ENCODE assay signal across 1 cellular context in genomic region chr7:43458330-43458729, GRCh38.
TF ChIP-seq lines count a peak whose summit lies in the region.

No MANE protein-coding gene starts in this region.

TF ChIP-seq in H1, 55 proteins besides CTCF, POLR2A, EP300 and RAD21:
- TF ChIP-seq KDM4A (IDR thresholded peaks at IDR 0.05; ENCODE audit: low read depth, low read length, severe bottlenecking), result no peak
- no peak for TF ChIP-seq CEBPB (IDR thresholded peaks at IDR 0.05; ENCODE audit: low read depth, low read length)
- no peak for TF ChIP-seq CREB1 (IDR thresholded peaks at IDR 0.05)
- no peak for TF ChIP-seq SP1 (IDR thresholded peaks at IDR 0.05; ENCODE audit: low read depth, low read length)
- no peak for TF ChIP-seq MAFK (IDR thresholded peaks at IDR 0.05; ENCODE audit: low read depth, low read length)
- no peak for TF ChIP-seq EZH2 (IDR thresholded peaks at IDR 0.05; ENCODE audit: low read depth, low read length, severe bottlenecking)
- no peak for TF ChIP-seq KDM1A (IDR thresholded peaks at IDR 0.05; ENCODE audit: borderline replicate concordance, low read length)
- no peak for TF ChIP-seq TBP (IDR thresholded peaks at IDR 0.05; ENCODE audit: low read depth, low read length)
- no peak for TF ChIP-seq TAF7 (optimal IDR thresholded peaks at IDR 0.05; ENCODE audit: borderline replicate concordance, low read depth, low read length)
- no peak for TF ChIP-seq SIX5 (IDR thresholded peaks at IDR 0.05; ENCODE audit: low read depth, low read length)
- no peak for TF ChIP-seq HDAC2 (IDR thresholded peaks at IDR 0.05; ENCODE audit: borderline replicate concordance in 1 of 2, low read depth in 2 of 2, low read length in 2 of 2)
- no peak for TF ChIP-seq SIN3A (conservative IDR thresholded peaks at IDR 0.05 in 1 of 2, IDR thresholded peaks at IDR 0.05 in 1 of 2; ENCODE audit: low read depth in 1 of 2, low read length in 2 of 2)
- TF ChIP-seq ZNF274 (IDR thresholded peaks at IDR 0.05; ENCODE audit: borderline replicate concordance, extremely low read depth, low read length), result no peak
- TF ChIP-seq HDAC6 (IDR thresholded peaks at IDR 0.05; ENCODE audit: low read depth, low read length), result no peak
- no peak for TF ChIP-seq TEAD4 (IDR thresholded peaks at IDR 0.05; ENCODE audit: low read depth, low read length)
- no peak for TF ChIP-seq CBX8 (IDR thresholded peaks at IDR 0.05; ENCODE audit: borderline replicate concordance, low read depth, low read length)
- no peak for TF ChIP-seq GTF2F1 (IDR thresholded peaks at IDR 0.05; ENCODE audit: borderline replicate concordance, low read depth, low read length)
- TF ChIP-seq POLR2AphosphoS5 (IDR thresholded peaks at IDR 0.05; ENCODE audit: low read depth, low read length), result no peak
TF ChIP-seq in H1: peak in this region for 0.
